In genomic region chr10:96641896-96642295, GRCh38 we compare ENCODE assay signal across 2 cellular contexts.
TF ChIP-seq lines count a peak whose summit lies in the region.

No MANE protein-coding gene starts in this region.

TF ChIP-seq in liver, 16 proteins besides CTCF, POLR2A, EP300 and RAD21:
- TF ChIP-seq HNF4G (IDR thresholded peaks at IDR 0.05) (no peak), ZBTB33 (IDR thresholded peaks at IDR 0.05) (no peak), MAX (IDR thresholded peaks at IDR 0.05) (no peak)
TF ChIP-seq in liver: peak in this region for 0.

TF ChIP-seq in HepG2, 621 proteins besides CTCF, POLR2A, EP300 and RAD21:
- TF ChIP-seq ZNF616 (CRISPR knock-in tag; IDR thresholded peaks at IDR 0.05; ENCODE audit: low read depth) (no peak), ZNF678 (CRISPR knock-in tag; IDR thresholded peaks at IDR 0.05) (no peak), BRD4 (CRISPR knock-in tag; IDR thresholded peaks at IDR 0.05) (no peak), CSRNP2 (CRISPR knock-in tag; conservative IDR thresholded peaks at IDR 0.05; ENCODE audit: low read depth) (no peak), E2F5 (CRISPR knock-in tag; conservative IDR thresholded peaks at IDR 0.05) (no peak), MIER2 (CRISPR knock-in tag; IDR thresholded peaks at IDR 0.05) (no peak), ZFAT (CRISPR knock-in tag; conservative IDR thresholded peaks at IDR 0.05) (no peak), SMYD3 (CRISPR knock-in tag; IDR thresholded peaks at IDR 0.05) (no peak), ARID2 (CRISPR knock-in tag; IDR thresholded peaks at IDR 0.05; ENCODE audit: borderline replicate concordance) (no peak), FOXA3 (CRISPR knock-in tag; IDR thresholded peaks at IDR 0.05) (no peak), SAP130 (CRISPR knock-in tag; IDR thresholded peaks at IDR 0.05; ENCODE audit: low read depth) (no peak), SRSF9 (IDR thresholded peaks at IDR 0.05; ENCODE audit: borderline replicate concordance, insufficient read depth, low read depth, low read length, poor library complexity, severe bottlenecking) (no peak), MXI1 (IDR thresholded peaks at IDR 0.05; ENCODE audit: borderline replicate concordance, low read depth, low read length) (no peak), ZFYVE20 (CRISPR knock-in tag; IDR thresholded peaks at IDR 0.05; ENCODE audit: borderline replicate concordance, low read depth) (no peak), MLXIP (CRISPR knock-in tag; IDR thresholded peaks at IDR 0.05; ENCODE audit: borderline replicate concordance) (no peak), ZBTB37 (CRISPR knock-in tag; IDR thresholded peaks at IDR 0.05) (no peak), NR2F1 (CRISPR knock-in tag; IDR thresholded peaks at IDR 0.05) (no peak)
